Comparison of ENCODE assay signal across 27 cellular contexts in the genomic region with DNA sequence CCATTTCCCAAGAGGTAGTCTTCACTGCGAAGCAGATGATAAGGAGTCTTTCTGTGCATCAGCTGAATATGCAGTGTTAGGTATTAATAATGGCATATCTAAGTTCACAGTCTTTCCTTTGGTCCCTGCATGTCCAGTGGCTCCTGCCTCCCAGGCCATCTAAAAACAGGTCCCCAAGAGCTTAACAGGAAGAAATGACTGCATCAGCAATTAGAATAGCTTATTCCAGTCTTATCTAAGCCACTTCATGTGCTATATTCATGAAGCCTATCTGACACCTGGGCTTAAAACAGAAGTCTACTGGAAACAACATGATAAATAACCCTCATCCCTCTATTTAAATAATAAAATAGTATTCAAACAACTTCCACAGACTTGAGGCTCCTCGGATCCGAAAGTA.
"Had no signal": no experiment of that assay in that cellular context is flagged by ENCODE, and none has a peak within 500 bp of the region (broad histone marks: within the 10 kb centered on the region; RNA-seq: fewer than 3 reads in every experiment).

No MANE protein-coding gene starts in this region.

- DNase-seq: stimulated activated CD4-positive, alpha-beta T cell treated with anti-CD3 and anti-CD28 coated beads, Interleukin-2, amount 100 ng/mL, for 48 hours; stimulated activated CD4-positive, alpha-beta T cell treated with anti-CD3 and anti-CD28 coated beads, Interleukin-4, amount 100 ng/mL, for 1 hour; stimulated activated CD4-positive, alpha-beta T cell treated with anti-CD3 and anti-CD28 coated beads, Interleukin-4, amount 100 ng/mL, for 24 hours; stimulated activated CD4-positive, alpha-beta T cell treated with anti-CD3 and anti-CD28 coated beads, Interleukin-4, amount 100 ng/mL, for 4 hours; stimulated activated CD8-positive, alpha-beta memory T cell treated with anti-CD3 and anti-CD28 coated beads, Interleukin-4, amount 100 ng/mL, for 48 hours; stimulated activated naive B cell treated with anti-CD40 and anti-IgM and Interleukin-4, amounts not matched to agents 10 μg/mL and 1 μg/mL and 100 μg/mL, for 72 hours; stimulated activated naive CD4-positive, alpha-beta T cell; stimulated activated naive CD4-positive, alpha-beta T cell treated with Interleukin-2 at 50 U/mL for 16 hours; stimulated activated naive CD8-positive, alpha-beta T cell treated with anti-CD3 and anti-CD28 coated beads, Interleukin-15, amount 100 ng/mL, for 72 hours; stimulated activated naive CD8-positive, alpha-beta T cell treated with anti-CD3 and anti-CD28 coated beads, Interleukin-15, Interleukin-2, amounts not matched to agents 100 U/mL and 50 U/mL, for 24 hours; stomach; substantia nigra; testis; thyroid gland; tibial artery; transverse colon; trophoblast cell; upper lobe of left lung; upper lobe of right lung; uterus had no signal

- H3K4me1 ChIP-seq: stomach, suprapubic skin, testis, thyroid gland, tibial artery, tibial nerve, transverse colon, upper lobe of left lung, upper lobe of right lung, uterus, vagina had no signal

- FAIRE-seq: urothelium cell line had no signal

- H3K36me3 ChIP-seq: stomach, suprapubic skin, thoracic aorta, thyroid gland, tibial artery, tibial nerve, transverse colon, upper lobe of left lung, upper lobe of right lung, uterus, vagina had no signal

- ATAC-seq: stimulated activated effector memory CD8-positive, alpha-beta T cell treated with anti-CD3 and anti-CD28 coated beads, Interleukin-12 subunit alpha, Interleukin-12 subunit beta, amount 100 ng/mL, for 72 hours; stimulated activated memory B cell treated with anti-CD40 and anti-IgM and Interleukin-4, amounts not matched to agents 10 μg/mL and 1 μg/mL and 100 μg/mL, for 72 hours; stimulated activated naive B cell treated with anti-CD40 and anti-IgM and Interleukin-4, amounts not matched to agents 10 μg/mL and 1 μg/mL and 100 μg/mL, for 72 hours; stimulated activated naive CD8-positive, alpha-beta T cell treated with anti-CD3 and anti-CD28 coated beads, Interleukin-15, amount 100 ng/mL, for 72 hours; stimulated activated naive CD8-positive, alpha-beta T cell treated with anti-CD3 and anti-CD28 coated beads, Interleukin-15, Interleukin-2, amounts not matched to agents 100 U/mL and 50 U/mL, for 24 hours; upper lobe of right lung had no signal

- H3K4me3 ChIP-seq: stomach, suprapubic skin, testis, thoracic aorta, thyroid gland, tibial artery, tibial nerve, transverse colon, upper lobe of left lung, upper lobe of right lung, uterus, vagina had no signal

- H3K27me3 ChIP-seq: stomach, suprapubic skin, testis, thyroid gland, tibial artery, tibial nerve, transverse colon, upper lobe of left lung, upper lobe of right lung, uterus, vagina had no signal

- H3K9me3 ChIP-seq: suprapubic skin, testis, thoracic aorta, thyroid gland, transverse colon, upper lobe of left lung, upper lobe of right lung, uterus, vagina had no signal

- H3K27ac ChIP-seq: stomach, suprapubic skin, testis, thoracic aorta, thyroid gland, tibial artery, tibial nerve, transverse colon, upper lobe of left lung, upper lobe of right lung, uterus, vagina had no signal
